In the genomic region with DNA sequence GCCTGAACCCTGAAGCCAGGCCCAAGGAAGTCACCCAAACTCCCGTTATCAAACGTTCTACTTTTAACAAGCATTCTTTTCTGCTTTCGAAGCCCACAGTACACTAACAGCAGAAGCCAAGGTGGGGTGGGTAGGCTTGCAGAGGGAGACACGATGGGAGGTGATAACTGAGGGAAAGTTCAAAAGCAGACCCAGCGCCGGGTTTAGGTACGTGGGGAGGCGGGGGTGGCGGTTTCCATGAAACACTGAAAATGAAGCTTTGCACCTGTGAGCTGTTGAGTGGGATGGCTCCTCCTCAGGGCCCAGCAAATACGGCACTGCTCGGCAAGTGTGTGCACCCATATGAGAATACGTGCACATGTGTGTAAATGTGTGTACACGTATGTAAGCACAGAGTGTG, we compare ENCODE assay signal across 16 cellular contexts. TPM values are rescaled to one million over a fixed set of nuclear protein-coding genes. Genes with fewer than 3 reads are reported as not detected.
DNase-seq lines count a peak whose midpoint lies in the region; ATAC-seq lines count a peak whose summit lies in the region.
"Had no signal": no experiment of that assay in that cellular context is flagged by ENCODE, and none has a peak within 500 bp of the region (broad histone marks: within the 10 kb centered on the region; RNA-seq: fewer than 3 reads in every experiment).

No MANE protein-coding gene starts in this region.

- intact Hi-C loops in naive thymus-derived CD4-positive, alpha-beta T cell (cut with micrococcal nuclease): no loop called here

- no peaks in the 10 kb centered on the region for H3K36me3 ChIP-seq in naive thymus-derived CD4-positive, alpha-beta T cell (ENCODE audit: control insufficient read depth in 2 of 3, insufficient read depth in 3 of 3, low read length in 3 of 3)

- DNase-seq in stimulated activated CD4-positive, alpha-beta T cell treated with anti-CD3 and anti-CD28 coated beads, Interleukin-15, amount 100 ng/mL, for 24 hours: peak; percentile 52
- no peak for DNase-seq in stimulated activated CD4-positive, alpha-beta T cell treated with anti-CD3 and anti-CD28 coated beads, Interleukin-1b, Interleukin-23, amount 100 ng/mL, for 48 hours
- DNase-seq in activated CD8-positive, alpha-beta T cell treated with anti-CD3 and anti-CD28 coated beads, Interleukin-2, amount 10 ng/mL, durations not matched to agents 7 days and 5 days: no peak
- DNase-seq in naive thymus-derived CD4-positive, alpha-beta T cell: peak in 3 of 9 donors; percentile 18 to 43 (median 32)
- DNase-seq in central memory CD4-positive, alpha-beta T cell: no peak
- DNase-seq in CD1c-positive myeloid dendritic cell (ENCODE audit: extremely low spot score) (no peak), ACHN (no peak)
- DNase-seq in stimulated activated naive CD8-positive, alpha-beta T cell treated with anti-CD3 and anti-CD28 coated beads, Interleukin-15, Interleukin-2, amounts not matched to agents 100 U/mL and 50 U/mL, for 24 hours: no peak
- DNase-seq: activated gamma-delta T cell treated with Interleukin-2 at 50 U/mL for 16 hours, esophagus squamous epithelium, H7, head of caudate nucleus, NCI-H1417 treated with DMSO at 0.1 percent for 48 hours, NCI-H226, testis had no signal

- in situ Hi-C loops in ACHN (cut with HindIII; ENCODE audit: low pct_ligation_motif_present, low pct_unique_long_range_greater_than_20kb, low sequenced_read_pairs): no loop called here

- peak overlapping the region; percentile 82 for H3K27ac Mint-ChIP-seq in activated CD8-positive, alpha-beta T cell treated with anti-CD3 and anti-CD28 coated beads, Interleukin-2, amount 10 ng/mL, durations not matched to agents 7 days and 5 days
- H3K27ac Mint-ChIP-seq in naive thymus-derived CD4-positive, alpha-beta T cell: peak overlapping the region in 3 of 9 donors; percentile 92 to 99 (median 93)

- H3K4me1 ChIP-seq in naive thymus-derived CD4-positive, alpha-beta T cell (ENCODE audit: control insufficient read depth in 2 of 2, insufficient read depth in 2 of 2, low read length in 2 of 2): peaks cover 82 to 88% of the 10 kb centered on the region in 2 donors

- peaks cover 3% of the 10 kb centered on the region for H3K27me3 Mint-ChIP-seq in activated CD8-positive, alpha-beta T cell treated with anti-CD3 and anti-CD28 coated beads, Interleukin-2, amount 10 ng/mL, durations not matched to agents 7 days and 5 days (ENCODE audit: low read depth)
- H3K27me3 Mint-ChIP-seq in naive thymus-derived CD4-positive, alpha-beta T cell: peaks cover 0 to 8% (median 0%) of the 10 kb centered on the region in 5 donors

- no peaks in the 10 kb centered on the region for H3K9me3 Mint-ChIP-seq in activated CD8-positive, alpha-beta T cell treated with anti-CD3 and anti-CD28 coated beads, Interleukin-2, amount 10 ng/mL, durations not matched to agents 7 days and 5 days (ENCODE audit: insufficient read depth)
- H3K9me3 Mint-ChIP-seq in naive thymus-derived CD4-positive, alpha-beta T cell: peaks cover 0 to 2% (median 0%) of the 10 kb centered on the region in 11 donors

- no peaks in the 10 kb centered on the region for H3K9me3 ChIP-seq in naive thymus-derived CD4-positive, alpha-beta T cell (ENCODE audit: control insufficient read depth in 2 of 3, low read length in 3 of 3)
- H3K9me3 ChIP-seq: esophagus squamous epithelium, testis had no signal

- no peak for ATAC-seq in activated CD8-positive, alpha-beta T cell treated with anti-CD3 and anti-CD28 coated beads, Interleukin-2, amount 10 ng/mL, durations not matched to agents 7 days and 5 days
- ATAC-seq in naive thymus-derived CD4-positive, alpha-beta T cell: no peak
- ATAC-seq in stimulated activated naive CD8-positive, alpha-beta T cell treated with anti-CD3 and anti-CD28 coated beads, Interleukin-15, Interleukin-2, amounts not matched to agents 100 U/mL and 50 U/mL, for 24 hours: no peak
- ATAC-seq: activated CD4-positive, CD25-positive, alpha-beta regulatory T cell treated with anti-CD3 and anti-CD28 coated beads, Interleukin-2, amount 50 U/mL, for 24 hours had no signal

- CTCF ChIA-PET in activated CD8-positive, alpha-beta T cell treated with anti-CD3 and anti-CD28 coated beads, Interleukin-2, amount 10 ng/mL, durations not matched to agents 7 days and 5 days (lab: Charles Lee): interaction anchor here (0.8 to 4.6 kb wide), 6 partner anchors 8 to 131 kb away, joined by 3 to 48 read pairs (median 4); no protein-coding TSS in a partner anchor
- CTCF ChIA-PET in naive thymus-derived CD4-positive, alpha-beta T cell (lab: Charles Lee): interaction anchor here (1.6 to 10.6 kb wide), 3 partner anchors 8 to 128 kb away, joined by 5 to 159 read pairs (median 140); no protein-coding TSS in a partner anchor

- peak overlapping the region; percentile 9 for H3K4me3 ChIP-seq in naive thymus-derived CD4-positive, alpha-beta T cell (ENCODE audit: low read length)
- H3K4me3 ChIP-seq: esophagus squamous epithelium, testis had no signal

- H3K4me1 Mint-ChIP-seq in activated CD8-positive, alpha-beta T cell treated with anti-CD3 and anti-CD28 coated beads, Interleukin-2, amount 10 ng/mL, durations not matched to agents 7 days and 5 days (ENCODE audit: low read depth): peaks cover 50% of the 10 kb centered on the region
- peaks cover 0 to 89% (median 66%) of the 10 kb centered on the region in 7 donors for H3K4me1 Mint-ChIP-seq in naive thymus-derived CD4-positive, alpha-beta T cell

- H3K27ac ChIP-seq in naive thymus-derived CD4-positive, alpha-beta T cell (ENCODE audit: low read depth, low read length): peak overlapping the region; percentile 99

- POLR2A ChIA-PET in activated CD8-positive, alpha-beta T cell treated with anti-CD3 and anti-CD28 coated beads, Interleukin-2, amount 10 ng/mL, durations not matched to agents 7 days and 5 days (lab: Charles Lee): interaction anchor here (0.6 to 22.4 kb wide), 3 partner anchors 9 to 46 kb away, joined by 3 to 556 read pairs (median 3); partner anchors contain the start of gene KLF2
- POLR2A ChIA-PET in naive thymus-derived CD4-positive, alpha-beta T cell (lab: Charles Lee): interaction anchor here (0.7 to 35.0 kb wide), 7 partner anchors 2 to 296 kb away, joined by 3 to 4370 read pairs (median 88); partner anchors contain the start of gene KLF2

- no peaks in the 10 kb centered on the region for H3K27me3 ChIP-seq in naive thymus-derived CD4-positive, alpha-beta T cell (ENCODE audit: control insufficient read depth in 2 of 2, insufficient read depth in 2 of 2, low read length in 2 of 2)
- H3K27me3 ChIP-seq: esophagus squamous epithelium, testis had no signal

- peak overlapping the region; percentile 49 for H3K4me3 Mint-ChIP-seq in activated CD8-positive, alpha-beta T cell treated with anti-CD3 and anti-CD28 coated beads, Interleukin-2, amount 10 ng/mL, durations not matched to agents 7 days and 5 days
- peak overlapping the region in 7 of 10 donors; percentile 71 to 82 (median 81) for H3K4me3 Mint-ChIP-seq in naive thymus-derived CD4-positive, alpha-beta T cell

- peaks cover 56% of the 10 kb centered on the region for H3K36me3 Mint-ChIP-seq in activated CD8-positive, alpha-beta T cell treated with anti-CD3 and anti-CD28 coated beads, Interleukin-2, amount 10 ng/mL, durations not matched to agents 7 days and 5 days (ENCODE audit: low read depth)
- H3K36me3 Mint-ChIP-seq in naive thymus-derived CD4-positive, alpha-beta T cell: peaks cover 0 to 41% (median 4%) of the 10 kb centered on the region in 5 donors

RNA-seq across cellular contexts. Expression of gene KLF2, which starts 49.8 kb away (rescaled TPM):
- total RNA-seq in activated CD8-positive, alpha-beta T cell treated with anti-CD3 and anti-CD28 coated beads, Interleukin-2, amount 10 ng/mL, durations not matched to agents 7 days and 5 days: 100 to 1,000 TPM in 1 of 2 experiments, 10 to 100 TPM in 1; 96.0 to 100 TPM
- total RNA-seq in naive thymus-derived CD4-positive, alpha-beta T cell: 100 to 1,000 TPM; 195 to 630 (median 466) TPM
- 100 to 1,000 TPM; 119 to 149 TPM for polyA plus RNA-seq in naive thymus-derived CD4-positive, alpha-beta T cell
- total RNA-seq: H7 had no signal
